Comparison of ENCODE assay signal across 11 cellular contexts in the genomic region with DNA sequence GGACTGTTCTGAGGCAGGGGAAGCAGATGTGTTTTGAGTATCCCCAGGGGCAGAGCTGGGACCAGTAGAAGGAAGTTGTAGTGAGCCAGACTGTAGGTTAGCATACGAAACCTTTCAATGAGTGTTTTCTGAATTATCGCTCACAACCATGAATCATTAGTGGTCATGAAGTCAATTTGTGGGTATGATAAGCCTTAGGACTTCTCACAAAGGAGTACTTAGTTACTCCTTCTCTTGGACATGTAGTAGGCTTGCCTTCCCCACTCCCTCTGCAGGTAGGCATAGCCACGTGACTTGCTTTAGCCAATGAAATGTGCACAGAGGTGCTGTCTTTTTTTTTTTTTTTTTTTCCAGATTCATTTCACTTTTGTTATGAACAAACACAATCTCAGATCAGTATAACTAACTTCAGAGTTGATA. TPM values are rescaled to one million over a fixed set of nuclear protein-coding genes. Genes with fewer than 3 reads are reported as not detected.
A peak's percentile ranks its signal among the peaks of the same experiment; 100 is the strongest.
DNase-seq lines count a peak whose midpoint lies in the region; ATAC-seq and TF ChIP-seq lines count a peak whose summit lies in the region.
"Had no signal": no experiment of that assay in that cellular context is flagged by ENCODE, and none has a peak within 500 bp of the region (broad histone marks: within the 10 kb centered on the region; RNA-seq: fewer than 3 reads in every experiment).

No MANE protein-coding gene starts in this region.

- peak overlapping the region in 1 of 2 donors; percentile 79 for H3K27ac Mint-ChIP-seq in activated naive CD4-positive, alpha-beta T cell treated with anti-CD3 and anti-CD28 coated beads, Interleukin-2, amount 50 U/mL, for 72 hours
- no peak overlapping the region for H3K27ac Mint-ChIP-seq in activated naive CD4-positive, alpha-beta T cell treated with anti-CD3 and anti-CD28 coated beads, Interleukin-2, amount 10 ng/mL, durations not matched to agents 7 days and 5 days
- H3K27ac Mint-ChIP-seq in stimulated activated naive CD8-positive, alpha-beta T cell treated with anti-CD3 and anti-CD28 coated beads, Interleukin-15, Interleukin-2, amounts not matched to agents 100 ng/mL and 50 ng/mL, for 24 hours, result peak overlapping the region; percentile 76

- no peak for TF ChIP-seq CTCF in mammary epithelial cell (conservative IDR thresholded peaks at IDR 0.05 in 1 of 2, IDR thresholded peaks at IDR 0.05 in 1 of 2; ENCODE audit: extremely low read depth in 1 of 2, insufficient read depth in 1 of 2, low read depth in 1 of 2, low read length in 2 of 2)

- ATAC-seq in activated naive CD4-positive, alpha-beta T cell treated with anti-CD3 and anti-CD28 coated beads, Interleukin-2, amount 50 U/mL, for 72 hours, result peak; percentile 82 to 96

- peaks cover 6% of the 10 kb centered on the region in 2 donors for H3K36me3 Mint-ChIP-seq in activated naive CD4-positive, alpha-beta T cell treated with anti-CD3 and anti-CD28 coated beads, Interleukin-2, amount 50 U/mL, for 72 hours
- H3K36me3 Mint-ChIP-seq in activated naive CD4-positive, alpha-beta T cell treated with anti-CD3 and anti-CD28 coated beads, Interleukin-2, amount 10 ng/mL, durations not matched to agents 7 days and 5 days, result peaks cover 16% of the 10 kb centered on the region
- peaks cover 41% of the 10 kb centered on the region for H3K36me3 Mint-ChIP-seq in stimulated activated naive CD8-positive, alpha-beta T cell treated with anti-CD3 and anti-CD28 coated beads, Interleukin-15, Interleukin-2, amounts not matched to agents 100 ng/mL and 50 ng/mL, for 24 hours (ENCODE audit: low read depth)

- dilution Hi-C loops in mammary epithelial cell (cut with HindIII; ENCODE audit: low sequenced_read_pairs), result no loop called here

- no peaks in the 10 kb centered on the region for H3K9me3 Mint-ChIP-seq in activated naive CD4-positive, alpha-beta T cell treated with anti-CD3 and anti-CD28 coated beads, Interleukin-2, amount 50 U/mL, for 72 hours
- H3K9me3 Mint-ChIP-seq in activated naive CD4-positive, alpha-beta T cell treated with anti-CD3 and anti-CD28 coated beads, Interleukin-2, amount 10 ng/mL, durations not matched to agents 7 days and 5 days, result no peaks in the 10 kb centered on the region
- H3K9me3 Mint-ChIP-seq in stimulated activated naive CD8-positive, alpha-beta T cell treated with anti-CD3 and anti-CD28 coated beads, Interleukin-15, Interleukin-2, amounts not matched to agents 100 ng/mL and 50 ng/mL, for 24 hours, result no peaks in the 10 kb centered on the region

- H2AFZ ChIP-seq in mammary epithelial cell (ENCODE audit: low read depth, low read length), result peak overlapping the region; percentile 48

- H3K4me3 ChIP-seq in mammary epithelial cell (replicated peaks in 1 of 3; ENCODE audit: insufficient read depth in 1 of 3, low read depth in 2 of 3, low read length in 3 of 3), result no peak overlapping the region
- H3K4me3 ChIP-seq: coronary artery had no signal

- no peak for DNase-seq in activated naive CD4-positive, alpha-beta T cell treated with anti-CD3 and anti-CD28 coated beads, Interleukin-2, amount 50 U/mL, for 72 hours (ENCODE audit: low spot score in 2 of 2)
- no peak for DNase-seq in activated naive CD4-positive, alpha-beta T cell treated with anti-CD3 and anti-CD28 coated beads, Interleukin-2, amount 10 ng/mL, durations not matched to agents 7 days and 5 days
- peak; percentile 29 for DNase-seq in LHCN-M2 (ENCODE audit: low read depth)
- DNase-seq in mammary epithelial cell, result peak; percentile 80
- DNase-seq in GF-D8 (lab: John Stamatoyannopoulos, UW), result no peak
- DNase-seq in iPS-NIHi7 (ENCODE audit: extremely low spot score), result no peak
- DNase-seq in NCI-H526 (lab: John Stamatoyannopoulos, UW), result no peak
- DNase-seq: BE2C, islet precursor cell had no signal

- H4K20me1 ChIP-seq in mammary epithelial cell (ENCODE audit: insufficient read depth, low read length), result no peaks in the 10 kb centered on the region

- WGBS in mammary epithelial cell (ENCODE audit: low coverage, missing lambda C conversion rate), result 92% methylated on average over 3 of the region's 3 CpGs

- H3K9ac ChIP-seq in mammary epithelial cell (ENCODE audit: insufficient read depth, low read length), result no peak overlapping the region

- no peak overlapping the region for H3K4me3 Mint-ChIP-seq in activated naive CD4-positive, alpha-beta T cell treated with anti-CD3 and anti-CD28 coated beads, Interleukin-2, amount 10 ng/mL, durations not matched to agents 7 days and 5 days
- H3K4me3 Mint-ChIP-seq in stimulated activated naive CD8-positive, alpha-beta T cell treated with anti-CD3 and anti-CD28 coated beads, Interleukin-15, Interleukin-2, amounts not matched to agents 100 ng/mL and 50 ng/mL, for 24 hours, result no peak overlapping the region

- H3K4me1 ChIP-seq in mammary epithelial cell (ENCODE audit: insufficient read depth, low read length), result peaks cover 11% of the 10 kb centered on the region
- H3K4me1 ChIP-seq: BE2C had no signal

- intact Hi-C loops in mammary epithelial cell (cut with micrococcal nuclease), result no loop called here

- CTCF ChIA-PET in activated naive CD4-positive, alpha-beta T cell treated with anti-CD3 and anti-CD28 coated beads, Interleukin-2, amount 10 ng/mL, durations not matched to agents 7 days and 5 days (lab: Charles Lee), result no interaction called here
- CTCF ChIA-PET in mammary epithelial cell (lab: Charles Lee; ENCODE audit: low non-redundant PET), result no interaction called here

- H3K36me3 ChIP-seq in mammary epithelial cell (ENCODE audit: insufficient read depth, low read length), result peaks cover 7% of the 10 kb centered on the region
- H3K36me3 ChIP-seq: BE2C had no signal

- H3K4me2 ChIP-seq in mammary epithelial cell (ENCODE audit: insufficient read depth, low read depth, low read length), result no peak overlapping the region

- H3K27me3 Mint-ChIP-seq in activated naive CD4-positive, alpha-beta T cell treated with anti-CD3 and anti-CD28 coated beads, Interleukin-2, amount 10 ng/mL, durations not matched to agents 7 days and 5 days, result no peaks in the 10 kb centered on the region
- H3K27me3 Mint-ChIP-seq in stimulated activated naive CD8-positive, alpha-beta T cell treated with anti-CD3 and anti-CD28 coated beads, Interleukin-15, Interleukin-2, amounts not matched to agents 100 ng/mL and 50 ng/mL, for 24 hours, result no peaks in the 10 kb centered on the region

- H3K27ac ChIP-seq in mammary epithelial cell (ENCODE audit: insufficient read depth, low read depth, low read length), result no peak overlapping the region
- H3K27ac ChIP-seq: coronary artery had no signal

- H3K79me2 ChIP-seq in mammary epithelial cell (ENCODE audit: insufficient read depth, low read length), result no peaks in the 10 kb centered on the region

- no peaks in the 10 kb centered on the region for H3K4me1 Mint-ChIP-seq in activated naive CD4-positive, alpha-beta T cell treated with anti-CD3 and anti-CD28 coated beads, Interleukin-2, amount 10 ng/mL, durations not matched to agents 7 days and 5 days
- peaks cover 15% of the 10 kb centered on the region for H3K4me1 Mint-ChIP-seq in stimulated activated naive CD8-positive, alpha-beta T cell treated with anti-CD3 and anti-CD28 coated beads, Interleukin-15, Interleukin-2, amounts not matched to agents 100 ng/mL and 50 ng/mL, for 24 hours (ENCODE audit: low read depth)

- no TSS peak for BruUV-seq in mammary epithelial cell (replicated peaks; lab: Mats Ljungman, UMichigan)

- no peaks in the 10 kb centered on the region for H3K27me3 ChIP-seq in mammary epithelial cell (ENCODE audit: insufficient read depth, low read length)
- H3K27me3 ChIP-seq: BE2C had no signal

- in situ Hi-C loops in mammary epithelial cell (cut with MboI; ENCODE audit: low sequenced_read_pairs in 2 of 2), result no loop called here

- H3K9me3 ChIP-seq in mammary epithelial cell (replicated peaks; ENCODE audit: insufficient read depth, low read length), result no peaks in the 10 kb centered on the region
- H3K9me3 ChIP-seq: BE2C had no signal

RNA-seq across cellular contexts. Expression of a gene that starts 23.9 kb away (rescaled TPM):
- 1 to 10 TPM; 5.5 to 5.7 TPM for total RNA-seq in activated naive CD4-positive, alpha-beta T cell treated with anti-CD3 and anti-CD28 coated beads, Interleukin-2, amount 50 U/mL, for 72 hours
- total RNA-seq in LHCN-M2 (2014; rRNA removed), result not detected in 2 replicates
- 0.09 TPM for polyA plus RNA-seq in LHCN-M2 (2012)
- 10 to 100 TPM; 14.7 to 21.0 TPM for total RNA-seq in mammary epithelial cell
- polyA plus RNA-seq in mammary epithelial cell, result 4.1 TPM
- 5.0 TPM for polyA minus RNA-seq in mammary epithelial cell

RNA-seq across cellular contexts. Expression of a gene that starts 29.6 kb away (rescaled TPM):
- total RNA-seq in activated naive CD4-positive, alpha-beta T cell treated with anti-CD3 and anti-CD28 coated beads, Interleukin-2, amount 50 U/mL, for 72 hours, result 10 to 100 TPM; 28.2 to 30.2 TPM
- total RNA-seq in LHCN-M2 (2014; rRNA removed), result 13.0 and 14.3 TPM in 2 replicates
- polyA plus RNA-seq in LHCN-M2 (2012), result 10.4 TPM
- total RNA-seq in mammary epithelial cell, result 10 to 100 TPM; 28.2 to 29.0 TPM
- 24.5 TPM for polyA plus RNA-seq in mammary epithelial cell
- polyA minus RNA-seq in mammary epithelial cell, result 96.1 TPM

Comparison
In these comparisons a context has a peak if more than half of its experiments do, and no peak if none do; other contexts are left out.
1. DNase-seq: peak in LHCN-M2 (single experiment) and mammary epithelial cell (single experiment); none in activated naive CD4-positive, alpha-beta T cell treated with anti-CD3 and anti-CD28 coated beads, Interleukin-2, amount 50 U/mL, for 72 hours (0 of 2), activated naive CD4-positive, alpha-beta T cell treated with anti-CD3 and anti-CD28 coated beads, Interleukin-2, amount 10 ng/mL, durations not matched to agents 7 days and 5 days (single experiment), GF-D8 (single experiment), iPS-NIHi7 (single experiment) and NCI-H526 (0 of 2).